Comparison of ENCODE assay signal across 29 cellular contexts in the genomic region with DNA sequence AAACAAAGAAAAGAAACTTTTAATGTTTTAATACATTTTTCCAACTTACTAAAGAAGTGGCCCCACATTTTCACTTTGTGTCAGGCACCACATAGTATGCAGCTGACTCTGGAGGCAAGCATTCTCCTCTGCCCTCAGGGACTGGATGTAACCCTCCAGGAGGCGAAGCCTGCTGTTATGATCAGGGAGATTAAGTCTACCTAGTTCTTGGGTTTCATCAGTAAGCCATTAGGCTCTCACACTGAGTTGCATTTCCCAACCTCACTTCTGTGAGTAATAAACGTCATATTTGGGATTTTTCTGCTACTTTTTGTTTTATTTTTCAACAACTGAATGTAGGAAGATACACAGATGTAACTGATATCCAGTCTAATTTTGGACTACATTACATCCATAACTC.
DNase-seq lines count a peak whose midpoint lies in the region; ATAC-seq and TF ChIP-seq lines count a peak whose summit lies in the region.
"Had no signal": no experiment of that assay in that cellular context is flagged by ENCODE, and none has a peak within 500 bp of the region (broad histone marks: within the 10 kb centered on the region; RNA-seq: fewer than 3 reads in every experiment).

No MANE protein-coding gene starts in this region.

- H3K9me3 Mint-ChIP-seq in effector memory CD8-positive, alpha-beta T cell, result no peaks in the 10 kb centered on the region
- H3K9me3 Mint-ChIP-seq: activated naive CD4-positive, alpha-beta T cell treated with anti-CD3 and anti-CD28 coated beads, Interleukin-2, amount 50 U/mL, for 72 hours; activated T-helper 17 cell treated with anti-CD3 and anti-CD28 coated beads, Interleukin-2, amount 50 U/mL, for 72 hours; T-helper 2 cell treated with Interferon-gamma antibody and Interleukin-4, amounts not matched to agents 5 μg/mL and 100 μg/mL, for 36 hours had no signal

- no peaks in the 10 kb centered on the region for H3K36me3 Mint-ChIP-seq in effector memory CD8-positive, alpha-beta T cell (ENCODE audit: insufficient read depth)
- H3K36me3 Mint-ChIP-seq: activated naive CD4-positive, alpha-beta T cell treated with anti-CD3 and anti-CD28 coated beads, Interleukin-2, amount 50 U/mL, for 72 hours had no signal

- no peak overlapping the region for H3K4me3 ChIP-seq in Karpas-422 (ENCODE audit: low read length)
- no peak overlapping the region for H3K4me3 ChIP-seq in SU-DHL-6 (ENCODE audit: insufficient read depth, low read length, poor library complexity, severe bottlenecking)
- H3K4me3 ChIP-seq: breast epithelium, gastroesophageal sphincter, left ventricle myocardium inferior, Peyer's patch, skin epidermis, suprapubic skin, upper lobe of right lung had no signal

- H3K27ac Mint-ChIP-seq in effector memory CD8-positive, alpha-beta T cell, result no peak overlapping the region
- H3K27ac Mint-ChIP-seq: activated CD4-positive, alpha-beta T cell treated with anti-CD3 and anti-CD28 coated beads for 36 hours; activated CD8-positive, alpha-beta T cell treated with anti-CD3 and anti-CD28 coated beads, Interleukin-2, amount 10 ng/mL, durations not matched to agents 7 days and 5 days; activated naive CD4-positive, alpha-beta T cell treated with anti-CD3 and anti-CD28 coated beads, Interleukin-2, amount 50 U/mL, for 72 hours; activated T-helper 17 cell treated with anti-CD3 and anti-CD28 coated beads, Interleukin-2, amount 50 U/mL, for 72 hours; HFFc6; T-helper 2 cell treated with Interferon-gamma antibody and Interleukin-4, amounts not matched to agents 5 μg/mL and 100 μg/mL, for 36 hours had no signal

- no peaks in the 10 kb centered on the region for H3K4me1 ChIP-seq in Karpas-422 (ENCODE audit: low read length)
- H3K4me1 ChIP-seq: breast epithelium, gastroesophageal sphincter, left ventricle myocardium inferior, Peyer's patch, suprapubic skin, upper lobe of right lung had no signal

- H3K9me2 ChIP-seq in Karpas-422 (replicated peaks; ENCODE audit: insufficient read depth, low read length) (no peaks in the 10 kb centered on the region), SU-DHL-6 (replicated peaks; ENCODE audit: insufficient read depth, low read length) (no peaks in the 10 kb centered on the region)

- no peak overlapping the region for H3K4me3 Mint-ChIP-seq in effector memory CD8-positive, alpha-beta T cell
- H3K4me3 Mint-ChIP-seq: activated CD4-positive, alpha-beta T cell treated with anti-CD3 and anti-CD28 coated beads for 36 hours; activated CD8-positive, alpha-beta T cell treated with anti-CD3 and anti-CD28 coated beads, Interleukin-2, amount 10 ng/mL, durations not matched to agents 7 days and 5 days; activated T-helper 17 cell treated with anti-CD3 and anti-CD28 coated beads, Interleukin-2, amount 50 U/mL, for 72 hours; HFFc6; T-helper 2 cell treated with Interferon-gamma antibody and Interleukin-4, amounts not matched to agents 5 μg/mL and 100 μg/mL, for 36 hours had no signal

- H3K27ac ChIP-seq in Karpas-422 (ENCODE audit: low read length) (no peak overlapping the region), SU-DHL-6 (ENCODE audit: low read depth, low read length) (no peak overlapping the region)
- H3K27ac ChIP-seq: breast epithelium, gastroesophageal sphincter, HL-60, left ventricle myocardium inferior, Peyer's patch, skin epidermis, suprapubic skin, upper lobe of right lung had no signal

- peak; percentile 44 for DNase-seq in ELF-1 (ENCODE audit: low read depth, low spot score)
- DNase-seq in Karpas-422, result peak; percentile 36
- peak; percentile 14 for DNase-seq in iPS-NIHi11 (ENCODE audit: low spot score)
- DNase-seq in medulla oblongata (ENCODE audit: extremely low spot score), result no peak
- DNase-seq in DMS 273 treated with DMSO at 0.1 percent for 48 hours (lab: John Stamatoyannopoulos, UW), result no peak
- DNase-seq in effector memory CD8-positive, alpha-beta T cell, result no peak
- DNase-seq: activated CD4-positive, alpha-beta T cell treated with anti-CD3 and anti-CD28 coated beads for 36 hours; activated CD8-positive, alpha-beta T cell treated with anti-CD3 and anti-CD28 coated beads, Interleukin-2, amount 10 ng/mL, durations not matched to agents 7 days and 5 days; anterior cingulate cortex; HFFc6; hypothalamus; left ventricle myocardium inferior; NCI-H1436 treated with DMSO at 0.1 percent for 48 hours; NCI-H2107; NCI-H510A; Peyer's patch; SHP77; stimulated activated naive CD4-positive, alpha-beta T cell; upper lobe of right lung had no signal

- H3K36me3 ChIP-seq in Karpas-422 (ENCODE audit: insufficient read depth, low read length) (no peaks in the 10 kb centered on the region), SU-DHL-6 (ENCODE audit: low read length) (no peaks in the 10 kb centered on the region)
- H3K36me3 ChIP-seq: breast epithelium, gastroesophageal sphincter, left ventricle myocardium inferior, Peyer's patch, suprapubic skin, upper lobe of right lung had no signal

- no peaks in the 10 kb centered on the region for H3F3A ChIP-seq in SU-DHL-6 (ENCODE audit: insufficient read depth)

- H3K9me3 ChIP-seq in Karpas-422 (ENCODE audit: low read length) (no peaks in the 10 kb centered on the region), SU-DHL-6 (ENCODE audit: insufficient read depth, low read length) (no peaks in the 10 kb centered on the region)
- H3K9me3 ChIP-seq: breast epithelium, gastroesophageal sphincter, Peyer's patch, suprapubic skin, upper lobe of right lung had no signal

- H3K4me1 Mint-ChIP-seq in effector memory CD8-positive, alpha-beta T cell (ENCODE audit: low read depth in 2 of 2), result no peaks in the 10 kb centered on the region
- H3K4me1 Mint-ChIP-seq: activated CD4-positive, alpha-beta T cell treated with anti-CD3 and anti-CD28 coated beads for 36 hours; activated T-helper 17 cell treated with anti-CD3 and anti-CD28 coated beads, Interleukin-2, amount 50 U/mL, for 72 hours had no signal

- H3K27me3 ChIP-seq in Karpas-422 (ENCODE audit: low read length) (no peaks in the 10 kb centered on the region; the same call in 1 of the 2 replicates), SU-DHL-6 (ENCODE audit: low read length) (no peaks in the 10 kb centered on the region)
- H3K27me3 ChIP-seq: breast epithelium, gastroesophageal sphincter, Peyer's patch, suprapubic skin, upper lobe of right lung had no signal

- H3K9ac ChIP-seq in Karpas-422 (ENCODE audit: low read length) (no peak overlapping the region), SU-DHL-6 (ENCODE audit: low read length) (no peak overlapping the region)

- no peaks in the 10 kb centered on the region for H3K27me3 Mint-ChIP-seq in effector memory CD8-positive, alpha-beta T cell
- H3K27me3 Mint-ChIP-seq: activated CD4-positive, alpha-beta T cell treated with anti-CD3 and anti-CD28 coated beads for 36 hours; activated T-helper 17 cell treated with anti-CD3 and anti-CD28 coated beads, Interleukin-2, amount 50 U/mL, for 72 hours had no signal

- ATAC-seq in HG02623 (IDR thresholded peaks at IDR 0.05; ENCODE audit: unreplicated experiment), result no peak
- ATAC-seq in effector memory CD8-positive, alpha-beta T cell (replicated peaks), result no peak
- ATAC-seq: activated CD4-positive, alpha-beta T cell treated with anti-CD3 and anti-CD28 coated beads for 36 hours; activated CD8-positive, alpha-beta T cell treated with anti-CD3 and anti-CD28 coated beads, Interleukin-2, amount 10 ng/mL, durations not matched to agents 7 days and 5 days; activated naive CD4-positive, alpha-beta T cell treated with anti-CD3 and anti-CD28 coated beads, Interleukin-2, amount 50 U/mL, for 72 hours; activated T-helper 17 cell treated with anti-CD3 and anti-CD28 coated beads, Interleukin-2, amount 50 U/mL, for 72 hours; gastroesophageal sphincter; upper lobe of right lung had no signal

- no peak for TF ChIP-seq CTCF in SU-DHL-6 (IDR thresholded peaks at IDR 0.05; ENCODE audit: insufficient read depth, low read length, poor library complexity, severe bottlenecking)

- H2AFZ ChIP-seq in Karpas-422 (ENCODE audit: low read length), result no peak overlapping the region
- H2AFZ ChIP-seq in SU-DHL-6 (ENCODE audit: low read depth, low read length, severe bottlenecking), result peak overlapping the region; percentile 57

- no peak overlapping the region for H3K4me2 ChIP-seq in Karpas-422 (ENCODE audit: low read depth, low read length, poor library complexity, severe bottlenecking)
- H3K4me2 ChIP-seq in SU-DHL-6 (ENCODE audit: low read depth, low read length, poor library complexity, severe bottlenecking), result no peak overlapping the region

- H4K20me1 ChIP-seq in Karpas-422 (ENCODE audit: insufficient read depth, low read depth, low read length) (no peaks in the 10 kb centered on the region), SU-DHL-6 (ENCODE audit: low read depth, low read length) (no peaks in the 10 kb centered on the region)

- no peaks in the 10 kb centered on the region for H3K79me2 ChIP-seq in Karpas-422 (ENCODE audit: low read length)
- H3K79me2 ChIP-seq in SU-DHL-6 (ENCODE audit: insufficient read depth, low read length), result no peaks in the 10 kb centered on the region

Comparison
In these comparisons a context has a peak if more than half of its experiments do, and no peak if none do; other contexts are left out.
1. DNase-seq: peak in ELF-1 (single experiment), Karpas-422 (single experiment) and iPS-NIHi11 (single experiment); none in medulla oblongata (single experiment), DMS 273 treated with DMSO at 0.1 percent for 48 hours (single experiment) and effector memory CD8-positive, alpha-beta T cell (0 of 3).